Comparison of ENCODE assay signal across 10 cellular contexts in the genomic region with DNA sequence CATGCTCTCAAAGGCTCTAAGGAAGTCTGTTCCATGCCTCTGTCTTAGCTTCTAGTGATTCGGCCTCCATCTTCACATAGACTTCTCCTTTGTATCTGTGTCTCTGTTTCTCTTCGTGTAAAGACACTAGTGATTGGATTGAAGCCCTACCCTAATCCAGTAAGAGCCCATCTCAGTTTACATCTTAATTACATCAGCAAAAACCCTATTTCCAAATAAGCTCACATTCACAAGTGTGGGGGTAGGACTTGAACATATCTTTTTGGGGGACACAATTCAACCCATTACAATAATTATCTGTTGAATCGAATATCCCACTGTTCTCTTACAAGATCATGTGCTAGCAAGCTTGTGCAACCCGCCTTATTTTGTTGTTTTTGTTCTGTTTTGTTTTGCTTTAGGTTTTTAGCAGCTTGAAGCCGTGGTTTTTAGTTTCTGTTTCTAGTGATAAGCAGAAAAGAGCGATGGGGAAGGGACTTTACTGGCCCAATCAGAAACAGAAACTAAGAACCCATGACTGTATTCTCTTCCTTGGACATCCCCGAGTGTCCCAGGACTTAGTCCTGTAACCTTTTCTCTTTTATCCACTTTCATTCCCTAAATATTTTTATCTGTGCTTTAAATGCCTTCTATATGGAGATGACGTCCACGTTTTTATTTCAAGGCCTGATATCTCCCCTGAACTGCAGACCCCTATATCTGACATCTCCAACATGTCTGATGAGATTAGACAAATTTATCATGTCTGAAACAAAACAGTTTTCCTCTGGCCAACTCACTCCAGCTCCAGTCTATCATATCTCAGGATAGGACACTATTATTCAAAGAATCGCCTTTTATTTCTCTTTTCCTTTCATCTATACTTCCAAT.
DNase-seq lines count a peak whose midpoint lies in the region; ATAC-seq, FAIRE-seq and TF ChIP-seq lines count a peak whose summit lies in the region.
"Had no signal": no experiment of that assay in that cellular context is flagged by ENCODE, and none has a peak within 500 bp of the region (broad histone marks: within the 10 kb centered on the region; RNA-seq: fewer than 3 reads in every experiment).

No MANE protein-coding gene starts in this region.

- H3K4me1 Mint-ChIP-seq in activated naive CD4-positive, alpha-beta T cell treated with anti-CD3 and anti-CD28 coated beads, Interleukin-2, amount 10 ng/mL, durations not matched to agents 7 days and 5 days: peaks cover 11% of the 10 kb centered on the region
- H3K4me1 Mint-ChIP-seq in T-helper 17 cell: peaks cover 9% of the 10 kb centered on the region
- no peaks in the 10 kb centered on the region for H3K4me1 Mint-ChIP-seq in nephron progenitor cell

- TF ChIP-seq CTCF in vagina (IDR thresholded peaks at IDR 0.05) (no peak), nephron progenitor cell (IDR thresholded peaks at IDR 0.05) (no peak)

- TF ChIP-seq POLR2A in vagina (IDR thresholded peaks at IDR 0.05) (no peak), H54 (IDR thresholded peaks at IDR 0.05; ENCODE audit: low read depth, low read length) (no peak)

- peak; percentile 78 for ATAC-seq in HG02852 (IDR thresholded peaks at IDR 0.05; ENCODE audit: unreplicated experiment)
- no peak for ATAC-seq in T-helper 17 cell

- no peak for DNase-seq in activated naive CD4-positive, alpha-beta T cell treated with anti-CD3 and anti-CD28 coated beads, Interleukin-2, amount 10 ng/mL, durations not matched to agents 7 days and 5 days
- no peak for DNase-seq in activated naive CD4-positive, alpha-beta T cell treated with anti-CD3 and anti-CD28 coated beads, Interleukin-2, amount 50 U/mL, for 16 hours
- DNase-seq in T-helper 17 cell (no peak), vagina (ENCODE audit: extremely low spot score in 2 of 2) (no peak), NCI-H748 (lab: John Stamatoyannopoulos, UW; ENCODE audit: unreplicated experiment) (no peak), nephron progenitor cell (no peak), H54 (ENCODE audit: insufficient read length, low spot score) (no peak)
- DNase-seq: AML-193, NCI-H1092 had no signal

- CTCF ChIA-PET in activated naive CD4-positive, alpha-beta T cell treated with anti-CD3 and anti-CD28 coated beads, Interleukin-2, amount 10 ng/mL, durations not matched to agents 7 days and 5 days (lab: Charles Lee): no interaction called here

- H3K9me3 ChIP-seq in T-helper 17 cell (ENCODE audit: control insufficient read depth, low read length, poor library complexity, severe bottlenecking) (no peaks in the 10 kb centered on the region), vagina (no peaks in the 10 kb centered on the region)

- H3K27me3 ChIP-seq in vagina: no peaks in the 10 kb centered on the region

- no peak overlapping the region for H3K4me3 ChIP-seq in vagina

- peaks cover 11% of the 10 kb centered on the region for H3K4me1 ChIP-seq in vagina

- no peaks in the 10 kb centered on the region for H3K27me3 Mint-ChIP-seq in activated naive CD4-positive, alpha-beta T cell treated with anti-CD3 and anti-CD28 coated beads, Interleukin-2, amount 10 ng/mL, durations not matched to agents 7 days and 5 days
- H3K27me3 Mint-ChIP-seq in T-helper 17 cell (no peaks in the 10 kb centered on the region), nephron progenitor cell (ENCODE audit: low read depth, poor library complexity) (peaks cover 3% of the 10 kb centered on the region)

- H3K27ac Mint-ChIP-seq in activated naive CD4-positive, alpha-beta T cell treated with anti-CD3 and anti-CD28 coated beads, Interleukin-2, amount 10 ng/mL, durations not matched to agents 7 days and 5 days: peak overlapping the region; percentile 16
- H3K27ac Mint-ChIP-seq in T-helper 17 cell: no peak overlapping the region
- H3K27ac Mint-ChIP-seq in nephron progenitor cell: no peak overlapping the region

- no peak overlapping the region for H3K4me3 Mint-ChIP-seq in activated naive CD4-positive, alpha-beta T cell treated with anti-CD3 and anti-CD28 coated beads, Interleukin-2, amount 10 ng/mL, durations not matched to agents 7 days and 5 days
- H3K4me3 Mint-ChIP-seq in T-helper 17 cell (peak overlapping the region; percentile 1), nephron progenitor cell (no peak overlapping the region)

- H3K27ac ChIP-seq in vagina: peak overlapping the region; percentile 1

- FAIRE-seq in H54 (lab: Jason Lieb, UNC): no peak

- no peaks in the 10 kb centered on the region for H3K9me3 Mint-ChIP-seq in activated naive CD4-positive, alpha-beta T cell treated with anti-CD3 and anti-CD28 coated beads, Interleukin-2, amount 10 ng/mL, durations not matched to agents 7 days and 5 days
- H3K9me3 Mint-ChIP-seq in nephron progenitor cell: peaks cover 4% of the 10 kb centered on the region

- H3K36me3 ChIP-seq in vagina: no peaks in the 10 kb centered on the region

- H3K36me3 Mint-ChIP-seq in activated naive CD4-positive, alpha-beta T cell treated with anti-CD3 and anti-CD28 coated beads, Interleukin-2, amount 10 ng/mL, durations not matched to agents 7 days and 5 days: no peaks in the 10 kb centered on the region
- H3K36me3 Mint-ChIP-seq in T-helper 17 cell (ENCODE audit: low read depth): peaks cover 5% of the 10 kb centered on the region
- H3K36me3 Mint-ChIP-seq in nephron progenitor cell (ENCODE audit: low read depth): no peaks in the 10 kb centered on the region

- intact Hi-C loops in vagina (cut with DNase I): no loop called here
